Comparison of ENCODE assay signal across 14 cellular contexts in genomic region chr11:36147491-36147890, GRCh38.
DNase-seq lines count a peak whose midpoint lies in the region; ATAC-seq and TF ChIP-seq lines count a peak whose summit lies in the region.
"Had no signal": no experiment of that assay in that cellular context is flagged by ENCODE, and none has a peak within 500 bp of the region (broad histone marks: within the 10 kb centered on the region; RNA-seq: fewer than 3 reads in every experiment).

No MANE protein-coding gene starts in this region.

- no peak for TF ChIP-seq CTCF in CD14-positive monocyte (IDR thresholded peaks at IDR 0.05)
- TF ChIP-seq CTCF in RWPE1 (conservative IDR thresholded peaks at IDR 0.05; ENCODE audit: low read depth), result no peak
- TF ChIP-seq CTCF in epithelial cell of esophagus (IDR thresholded peaks at IDR 0.05; ENCODE audit: insufficient read depth, low read depth, low read length, missing control alignments), result no peak
- TF ChIP-seq CTCF in nephron progenitor cell (IDR thresholded peaks at IDR 0.05), result no peak
- no peak for TF ChIP-seq CTCF in natural killer cell (IDR thresholded peaks at IDR 0.05)

- H3K27me3 Mint-ChIP-seq in CD14-positive monocyte (ENCODE audit: low read depth in 3 of 3), result peaks cover 0 to 3% (median 2%) of the 10 kb centered on the region in 3 donors
- H3K27me3 Mint-ChIP-seq in nephron progenitor cell (ENCODE audit: low read depth, poor library complexity), result peaks cover 1% of the 10 kb centered on the region
- H3K27me3 Mint-ChIP-seq in natural killer cell (ENCODE audit: low read depth in 2 of 2), result peaks cover 8 to 26% of the 10 kb centered on the region in 2 donors

- H3K4me3 Mint-ChIP-seq in CD14-positive monocyte (no peak overlapping the region), nephron progenitor cell (no peak overlapping the region), natural killer cell (no peak overlapping the region)
- H3K4me3 Mint-ChIP-seq: CD8-positive, alpha-beta memory T cell; HFFc6 had no signal

- H3K36me3 Mint-ChIP-seq in CD14-positive monocyte (peaks cover 5 to 20% of the 10 kb centered on the region in 2 donors), nephron progenitor cell (ENCODE audit: low read depth) (peaks cover 37% of the 10 kb centered on the region), natural killer cell (no peaks in the 10 kb centered on the region)
- H3K36me3 Mint-ChIP-seq: CD8-positive, alpha-beta memory T cell had no signal

- POLR2A ChIA-PET in RWPE1 (lab: Yijun Ruan, JAX; ENCODE audit: low non-redundant PET), result no interaction called here

- H3K27ac Mint-ChIP-seq in CD14-positive monocyte (peak overlapping the region in 5 of 7 donors; percentile 35 to 86 (median 60)), nephron progenitor cell (no peak overlapping the region), natural killer cell (no peak overlapping the region)
- H3K27ac Mint-ChIP-seq: CD8-positive, alpha-beta memory T cell; HFFc6 had no signal

- H3K27ac ChIP-seq in RWPE1, result peak overlapping the region; percentile 87

- CTCF ChIA-PET in RWPE1 (lab: Yijun Ruan, JAX), result no interaction called here

- DNase-seq in CD14-positive monocyte (ENCODE audit: low spot score) (no peak), RWPE1 (ENCODE audit: low spot score) (no peak), epithelial cell of esophagus (ENCODE audit: low read depth) (peak; percentile 18), RPMI8226 (no peak), nephron progenitor cell (no peak), natural killer cell (no peak)
- DNase-seq: Caco-2; CD8-positive, alpha-beta memory T cell; DND-41; GF-D8; HFFc6 had no signal

- no peak overlapping the region for H3K4me3 ChIP-seq in epithelial cell of esophagus (ENCODE audit: low read length)
- H3K4me3 ChIP-seq: HAP-1 had no signal

- intact Hi-C loops in CD14-positive monocyte (cut with micrococcal nuclease), result loop anchor here in 1 of 2 donors (5.0 kb wide), 1 partner anchor 485 kb away; the partner anchor contains the start of gene TRIM44
- intact Hi-C loops in natural killer cell (cut with micrococcal nuclease), result no loop called here

- peaks cover 0 to 5% (median 0%) of the 10 kb centered on the region in 7 donors for H3K9me3 Mint-ChIP-seq in CD14-positive monocyte
- peaks cover 12% of the 10 kb centered on the region for H3K9me3 Mint-ChIP-seq in nephron progenitor cell
- H3K9me3 Mint-ChIP-seq in natural killer cell, result no peaks in the 10 kb centered on the region
- H3K9me3 Mint-ChIP-seq: CD8-positive, alpha-beta memory T cell; HFFc6 had no signal

- ATAC-seq in HG02759 (IDR thresholded peaks at IDR 0.05; ENCODE audit: unreplicated experiment), result no peak
- no peak for ATAC-seq in natural killer cell
- ATAC-seq: HepG2 had no signal

- H3K4me1 Mint-ChIP-seq in CD14-positive monocyte, result peaks cover 26% of the 10 kb centered on the region
- H3K4me1 Mint-ChIP-seq in nephron progenitor cell, result peaks cover 30% of the 10 kb centered on the region
- H3K4me1 Mint-ChIP-seq in natural killer cell, result no peaks in the 10 kb centered on the region
- H3K4me1 Mint-ChIP-seq: CD8-positive, alpha-beta memory T cell had no signal

Comparison
In these comparisons a context has a peak if more than half of its experiments do, and no peak if none do; other contexts are left out.
1. H3K27ac Mint-ChIP-seq: peak in CD14-positive monocyte (5 of 7); none in nephron progenitor cell (single experiment) and natural killer cell (0 of 2).